In the genomic region with DNA sequence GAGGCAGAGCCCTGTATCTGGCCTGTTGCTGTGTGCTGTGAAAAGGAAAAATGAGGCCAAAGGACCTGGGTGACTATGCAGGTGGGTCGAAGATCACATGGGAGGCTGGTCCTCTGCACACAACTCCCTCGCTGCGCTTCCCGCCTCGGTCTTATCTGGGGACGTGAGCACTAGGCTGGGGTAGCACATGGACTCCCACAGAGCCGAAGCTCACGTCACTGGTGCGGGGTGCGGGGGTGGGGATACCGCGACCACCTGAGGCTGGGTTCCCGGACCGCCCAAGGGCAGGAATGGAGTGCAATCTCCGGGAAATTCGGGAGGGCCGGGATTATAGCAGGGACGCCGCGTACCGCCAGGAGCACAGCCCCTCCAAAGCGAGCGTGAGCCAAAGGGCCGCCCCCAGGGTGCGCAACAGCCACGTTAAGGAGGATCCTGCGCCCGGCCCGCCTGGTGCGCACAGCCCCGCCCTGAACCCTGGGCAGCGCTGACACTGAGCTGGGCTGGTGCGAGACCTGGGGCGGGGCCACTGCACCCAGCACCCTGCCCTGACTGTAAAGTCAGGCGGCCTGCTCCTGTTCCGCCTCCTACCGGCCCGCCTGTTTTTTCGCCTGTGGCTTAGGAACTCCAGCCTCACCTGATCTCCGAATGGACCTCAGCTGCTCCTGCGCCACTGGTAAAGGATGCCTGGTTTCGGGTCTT, we compare ENCODE assay signal across 8 cellular contexts. TPM values are rescaled to one million over a fixed set of nuclear protein-coding genes. Genes with fewer than 3 reads are reported as not detected.
DNase-seq lines count a peak whose midpoint lies in the region; ATAC-seq, FAIRE-seq and TF ChIP-seq lines count a peak whose summit lies in the region.

No MANE protein-coding gene starts in this region.

- H3K4me2 ChIP-seq in keratinocyte (ENCODE audit: control insufficient read depth, extremely low read depth, insufficient read depth, low read depth, low read length) = peak overlapping the region; percentile 14

- ATAC-seq in CD4-positive, alpha-beta T cell (ENCODE audit: poor library complexity) = peak; percentile 99
- peak; percentile 82 for ATAC-seq in HG02588 (IDR thresholded peaks at IDR 0.05; ENCODE audit: unreplicated experiment)
- peak; percentile 99 to 100 (median 100) for ATAC-seq in T-cell (replicated peaks in 1 of 4)

- POLR2A ChIA-PET in CD4-positive, alpha-beta T cell (lab: Charles Lee) = interaction anchor here (0.9 to 4.0 kb wide), 5 partner anchors 18 to 59 kb away, joined by 3 to 26 read pairs (median 4); partner anchors contain the start of genes MT1E and MT2A
- POLR2A ChIA-PET in T-cell (lab: Charles Lee) = interaction anchor here (0.5 to 1.0 kb wide), 4 partner anchors 32 to 318 kb away, joined by 3 to 5 read pairs (median 4); no protein-coding TSS in a partner anchor

- H3K4me3 Mint-ChIP-seq in CD4-positive, alpha-beta T cell = peak overlapping the region; percentile 74
- peak overlapping the region; percentile 69 to 71 (median 70) for H3K4me3 Mint-ChIP-seq in T-cell

- H3K4me1 ChIP-seq in keratinocyte (ENCODE audit: control insufficient read depth, extremely low read depth, insufficient read depth, low read length) (peaks cover 4% of the 10 kb centered on the region), SJCRH30 (no peaks in the 10 kb centered on the region)

- dilution Hi-C loops in keratinocyte (cut with MboI; ENCODE audit: extremely low pct_ligation_motif_present, low sequenced_read_pairs) = no loop called here

- no peak overlapping the region for H3K27ac ChIP-seq in CD4-positive, alpha-beta T cell (ENCODE audit: low read depth, low read length)
- H3K27ac ChIP-seq in keratinocyte (ENCODE audit: control insufficient read depth, insufficient read depth, low read length) (no peak overlapping the region), SJCRH30 (no peak overlapping the region)

- CTCF ChIA-PET in CD4-positive, alpha-beta T cell (lab: Charles Lee) = interaction anchor here (0.8 to 3.6 kb wide), 8 partner anchors 13 to 66 kb away, joined by 3 to 20 read pairs (median 4); partner anchors contain the start of gene MT1E
- CTCF ChIA-PET in T-cell (lab: Charles Lee) = interaction anchor here (0.6 to 1.8 kb wide), 9 partner anchors 12 to 387 kb away, joined by 3 to 11 read pairs (median 4); partner anchors contain the start of gene MT2A (in 1 of the 2)

- H3K36me3 ChIP-seq in keratinocyte (ENCODE audit: control insufficient read depth in 2 of 2, extremely low read depth in 1 of 2, insufficient read depth in 2 of 2, low read length in 2 of 2) = no peaks in the 10 kb centered on the region
- no peaks in the 10 kb centered on the region for H3K36me3 ChIP-seq in SJCRH30

- H3K27me3 Mint-ChIP-seq in CD4-positive, alpha-beta T cell = peaks cover 43% of the 10 kb centered on the region
- peaks cover 31 to 35% of the 10 kb centered on the region in 2 donors for H3K27me3 Mint-ChIP-seq in T-cell

- H3K79me2 ChIP-seq in keratinocyte (ENCODE audit: control insufficient read depth, insufficient read depth, low read length) = no peaks in the 10 kb centered on the region

- H3K27me3 ChIP-seq in CD4-positive, alpha-beta T cell (ENCODE audit: control insufficient read depth, insufficient read depth, low read length) = peaks cover 26% of the 10 kb centered on the region
- H3K27me3 ChIP-seq in keratinocyte (ENCODE audit: control insufficient read depth, extremely low read depth, insufficient read depth, low read length) = peaks cover 12% of the 10 kb centered on the region
- peaks cover 28% of the 10 kb centered on the region for H3K27me3 ChIP-seq in SJCRH30

- no peaks in the 10 kb centered on the region for H3K9me3 Mint-ChIP-seq in CD4-positive, alpha-beta T cell
- H3K9me3 Mint-ChIP-seq in T-cell = no peaks in the 10 kb centered on the region

- H3K9me3 ChIP-seq in CD4-positive, alpha-beta T cell (ENCODE audit: control insufficient read depth, low read length) = no peaks in the 10 kb centered on the region
- H3K9me3 ChIP-seq in keratinocyte (ENCODE audit: control insufficient read depth, low read depth, low read length) (no peaks in the 10 kb centered on the region), SJCRH30 (replicated peaks) (no peaks in the 10 kb centered on the region)

- peak; percentile 48 to 75 (median 62) for DNase-seq in CD4-positive, alpha-beta T cell
- DNase-seq in T-cell = peak; percentile 35 to 78 (median 57)
- peak; percentile 40 for DNase-seq in astrocyte of the hippocampus (ENCODE audit: low read depth, low spot score)
- DNase-seq in keratinocyte (ENCODE audit: low read depth, low spot score) = no peak
- DNase-seq in stimulated activated CD4-positive, alpha-beta T cell treated with anti-CD3 and anti-CD28 coated beads, Interleukin-1b, Interleukin-23, amount 100 ng/mL, for 48 hours = peak; percentile 76
- no peak for DNase-seq in SJCRH30
- DNase-seq in epidermal melanocyte (ENCODE audit: insufficient read length, low spot score) = no peak

- H3K36me3 Mint-ChIP-seq in CD4-positive, alpha-beta T cell (ENCODE audit: low read depth) = no peaks in the 10 kb centered on the region
- H3K36me3 Mint-ChIP-seq in T-cell = no peaks in the 10 kb centered on the region

- no peak overlapping the region for H3K27ac Mint-ChIP-seq in CD4-positive, alpha-beta T cell
- H3K27ac Mint-ChIP-seq in T-cell = peak overlapping the region in 1 of 2 donors; percentile 49

- peak; percentile 46 for TF ChIP-seq CTCF in CD4-positive, alpha-beta T cell (IDR thresholded peaks at IDR 0.05)
- peak; percentile 36 to 57 (median 47) for TF ChIP-seq CTCF in keratinocyte (optimal IDR thresholded peaks at IDR 0.05 in 1 of 3, IDR thresholded peaks at IDR 0.05 in 1 of 3, conservative IDR thresholded peaks at IDR 0.05 in 1 of 3; ENCODE audit: extremely low read depth in 1 of 3, insufficient read depth in 2 of 3, low read length in 3 of 3)

- H4K20me1 ChIP-seq in keratinocyte (ENCODE audit: control insufficient read depth, extremely low read depth, insufficient read depth, low read length) = no peaks in the 10 kb centered on the region

- H3K4me1 Mint-ChIP-seq in CD4-positive, alpha-beta T cell (ENCODE audit: low read depth) = peaks cover 25% of the 10 kb centered on the region
- peaks cover 21 to 27% (median 24%) of the 10 kb centered on the region in 3 donors for H3K4me1 Mint-ChIP-seq in T-cell

- H2AFZ ChIP-seq in keratinocyte (ENCODE audit: control insufficient read depth, low read length) = no peak overlapping the region

- FAIRE-seq in keratinocyte (lab: Jason Lieb, UNC) = peak; percentile 46

- H3K9ac ChIP-seq in keratinocyte (ENCODE audit: control insufficient read depth, extremely low read depth, insufficient read depth, low read length) = no peak overlapping the region

- intact Hi-C loops in CD4-positive, alpha-beta T cell (cut with DNase I, micrococcal nuclease) = loop anchor here (1.0 to 2.0 kb wide), 3 partner anchors 40 to 66 kb away; no protein-coding TSS in a partner anchor

- H3K9me1 ChIP-seq in keratinocyte (ENCODE audit: control insufficient read depth, extremely low read depth, insufficient read depth, low read length) = no peaks in the 10 kb centered on the region

- H3K4me3 ChIP-seq in keratinocyte (ENCODE audit: control insufficient read depth in 2 of 3, extremely low read depth in 1 of 3, insufficient read depth in 2 of 3, low read depth in 1 of 3, low read length in 3 of 3) (no peak overlapping the region), SJCRH30 (no peak overlapping the region)

RNA-seq across cellular contexts. Expression of gene MT1A, which starts 4.8 kb away (rescaled TPM):
- total RNA-seq in CD4-positive, alpha-beta T cell = not detected
- not detected for total RNA-seq in T-cell
- not detected in 3 replicates for polyA plus RNA-seq in keratinocyte
- polyA plus RNA-seq in keratinocyte (2011; ENCODE audit: low read depth) = not detected
- not detected in 2 replicates for polyA plus RNA-seq in keratinocyte (2011; cell fraction: cytosol; rRNA removed)
- not detected in 2 replicates for polyA plus RNA-seq in keratinocyte (2011; cell fraction: nucleus; rRNA removed)
- 0.93 TPM in 1 of 2 replicates, not detected in the other for polyA plus RNA-seq in keratinocyte (2012; ENCODE audit: low replicate concordance)
- polyA minus RNA-seq in keratinocyte = not detected in 3 replicates
- polyA minus RNA-seq in keratinocyte (2011; cell fraction: cytosol; rRNA and poly(A)+ RNA removed) = not detected
- not detected in 2 replicates for polyA minus RNA-seq in keratinocyte (2011; cell fraction: nucleus; rRNA and poly(A)+ RNA removed)
- not detected in 2 replicates for total RNA-seq in SJCRH30 (2014; rRNA removed; shearing (Covaris generic))

RNA-seq across cellular contexts. Expression of gene MT1B, which starts 8.5 kb away (rescaled TPM):
- total RNA-seq in CD4-positive, alpha-beta T cell = not detected
- not detected for total RNA-seq in T-cell
- not detected in 3 replicates for polyA plus RNA-seq in keratinocyte
- polyA plus RNA-seq in keratinocyte (2011; ENCODE audit: low read depth) = not detected
- polyA plus RNA-seq in keratinocyte (2011; cell fraction: cytosol; rRNA removed) = not detected in 2 replicates
- polyA plus RNA-seq in keratinocyte (2011; cell fraction: nucleus; rRNA removed) = not detected in 2 replicates
- polyA plus RNA-seq in keratinocyte (2012; ENCODE audit: low replicate concordance) = not detected in 2 replicates
- polyA minus RNA-seq in keratinocyte = not detected in 3 replicates
- polyA minus RNA-seq in keratinocyte (2011; cell fraction: cytosol; rRNA and poly(A)+ RNA removed) = not detected
- polyA minus RNA-seq in keratinocyte (2011; cell fraction: nucleus; rRNA and poly(A)+ RNA removed) = not detected in 2 replicates
- not detected in 2 replicates for total RNA-seq in SJCRH30 (2014; rRNA removed; shearing (Covaris generic))

RNA-seq across cellular contexts. Expression of gene MT1M, which starts 10.8 kb away (rescaled TPM):
- total RNA-seq in CD4-positive, alpha-beta T cell = not detected
- not detected for total RNA-seq in T-cell
- 0.20 to 0.74 TPM (median 0.24 TPM) in 3 replicates for polyA plus RNA-seq in keratinocyte
- not detected for polyA plus RNA-seq in keratinocyte (2011; ENCODE audit: low read depth)
- 0.32 and 0.65 TPM in 2 replicates for polyA plus RNA-seq in keratinocyte (2011; cell fraction: cytosol; rRNA removed)
- polyA plus RNA-seq in keratinocyte (2011; cell fraction: nucleus; rRNA removed) = 0.27 TPM in 1 of 2 replicates, not detected in the other
- polyA plus RNA-seq in keratinocyte (2012; ENCODE audit: low replicate concordance) = 0.79 and 1.1 TPM in 2 replicates
- 0.56 to 0.76 TPM in 2 of 3 replicates, not detected in the other for polyA minus RNA-seq in keratinocyte
- polyA minus RNA-seq in keratinocyte (2011; cell fraction: cytosol; rRNA and poly(A)+ RNA removed) = not detected
- polyA minus RNA-seq in keratinocyte (2011; cell fraction: nucleus; rRNA and poly(A)+ RNA removed) = not detected in 2 replicates
- not detected in 2 replicates for total RNA-seq in SJCRH30 (2014; rRNA removed; shearing (Covaris generic))

RNA-seq across cellular contexts. Expression of gene MT1F, which starts 14.5 kb away (rescaled TPM):
- 1 to 10 TPM; 2.3 to 2.7 TPM for total RNA-seq in CD4-positive, alpha-beta T cell
- total RNA-seq in T-cell = 10 to 100 TPM in 2 of 5 donors, 1 to 10 TPM in 3; 5.3 to 14.3 (median 9.3) TPM
- 1.5 to 4.1 TPM (median 2.3 TPM) in 3 replicates for polyA plus RNA-seq in keratinocyte
- polyA plus RNA-seq in keratinocyte (2011; ENCODE audit: low read depth) = not detected
- polyA plus RNA-seq in keratinocyte (2011; cell fraction: cytosol; rRNA removed) = 1.7 and 3.3 TPM in 2 replicates
- polyA plus RNA-seq in keratinocyte (2011; cell fraction: nucleus; rRNA removed) = 0.90 and 1.1 TPM in 2 replicates
- polyA plus RNA-seq in keratinocyte (2012; ENCODE audit: low replicate concordance) = 1.7 and 6.5 TPM in 2 replicates
- polyA minus RNA-seq in keratinocyte = 0.79 to 4.8 TPM (median 2.5 TPM) in 3 replicates
- 4.2 TPM for polyA minus RNA-seq in keratinocyte (2011; cell fraction: cytosol; rRNA and poly(A)+ RNA removed)
- 0.74 TPM in 1 of 2 replicates, not detected in the other for polyA minus RNA-seq in keratinocyte (2011; cell fraction: nucleus; rRNA and poly(A)+ RNA removed)
- total RNA-seq in SJCRH30 (2014; rRNA removed; shearing (Covaris generic)) = not detected in 2 replicates

RNA-seq across cellular contexts. Expression of gene MT1E, which starts 17.6 kb away (rescaled TPM):
- 1 to 10 TPM; 2.5 to 2.9 TPM for total RNA-seq in CD4-positive, alpha-beta T cell
- total RNA-seq in T-cell = 10 to 100 TPM in 1 of 5 donors, 1 to 10 TPM in 4; 1.9 to 10.8 (median 6.1) TPM
- polyA plus RNA-seq in keratinocyte = 394 to 1,732 TPM (median 404 TPM) in 3 replicates
- 55.2 TPM for polyA plus RNA-seq in keratinocyte (2011; ENCODE audit: low read depth)
- polyA plus RNA-seq in keratinocyte (2011; cell fraction: cytosol; rRNA removed) = 1,504 and 3,462 TPM in 2 replicates
- 621 and 624 TPM in 2 replicates for polyA plus RNA-seq in keratinocyte (2011; cell fraction: nucleus; rRNA removed)
- polyA plus RNA-seq in keratinocyte (2012; ENCODE audit: low replicate concordance) = 688 and 1,595 TPM in 2 replicates
- polyA minus RNA-seq in keratinocyte = 298 to 744 TPM (median 398 TPM) in 3 replicates
- polyA minus RNA-seq in keratinocyte (2011; cell fraction: cytosol; rRNA and poly(A)+ RNA removed) = 667 TPM
- 76.9 and 81.7 TPM in 2 replicates for polyA minus RNA-seq in keratinocyte (2011; cell fraction: nucleus; rRNA and poly(A)+ RNA removed)
- not detected in 2 replicates for total RNA-seq in SJCRH30 (2014; rRNA removed; shearing (Covaris generic))

Comparison
In these comparisons a context has a peak if more than half of its experiments do, and no peak if none do; other contexts are left out.
1. DNase-seq: peak in CD4-positive, alpha-beta T cell (10 of 10), T-cell (34 of 34), astrocyte of the hippocampus (single experiment) and stimulated activated CD4-positive, alpha-beta T cell treated with anti-CD3 and anti-CD28 coated beads, Interleukin-1b, Interleukin-23, amount 100 ng/mL, for 48 hours (single experiment); none in keratinocyte (single experiment), SJCRH30 (0 of 2) and epidermal melanocyte (single experiment).
2. Peak in every context shown above with its lines, with median percentiles within 50 percentile points of each other: ATAC-seq.